Comparison of ENCODE assay signal across 24 cellular contexts in genomic region chr10:103790580-103790979, GRCh38.
"Had no signal": no experiment of that assay in that cellular context is flagged by ENCODE, and none has a peak within 500 bp of the region (broad histone marks: within the 10 kb centered on the region; RNA-seq: fewer than 3 reads in every experiment).

No MANE protein-coding gene starts in this region.

- H3K36me3 ChIP-seq: gastrocnemius medialis, heart left ventricle, sigmoid colon, upper lobe of left lung had no signal

- H3K9me3 ChIP-seq: body of pancreas, gastrocnemius medialis, heart left ventricle, sigmoid colon, testis, upper lobe of left lung had no signal

- H3K27ac ChIP-seq: gastrocnemius medialis, heart left ventricle, sigmoid colon, testis had no signal

- FAIRE-seq: endometrium had no signal

- H3K27me3 ChIP-seq: body of pancreas, gastrocnemius medialis, heart left ventricle, sigmoid colon, testis, upper lobe of left lung had no signal

- H3K4me1 ChIP-seq: testis had no signal

- H3K4me3 ChIP-seq: body of pancreas, gastrocnemius medialis, heart left ventricle, sigmoid colon, smooth muscle cell, testis, upper lobe of left lung had no signal

- H3K4me2 ChIP-seq: smooth muscle cell had no signal

- ATAC-seq: activated CD4-positive, CD25-positive, alpha-beta regulatory T cell treated with anti-CD3 and anti-CD28 coated beads, Interleukin-2, amount 50 U/mL, for 24 hours; activated CD8-positive, alpha-beta T cell treated with anti-CD3 and anti-CD28 coated beads for 36 hours; activated naive CD8-positive, alpha-beta T cell treated with anti-CD3 and anti-CD28 coated beads, Interleukin-2, amount 50 U/mL, for 24 hours; body of pancreas; gastrocnemius medialis; heart left ventricle; stimulated activated naive B cell treated with anti-CD40 and anti-IgM and Interleukin-4, amounts not matched to agents 10 μg/mL and 1 μg/mL and 100 μg/mL, for 72 hours had no signal

- DNase-seq: activated CD8-positive, alpha-beta memory T cell treated with anti-CD3 and anti-CD28 coated beads, Interleukin-2, amount 10 ng/mL, durations not matched to agents 7 days and 5 days; activated CD8-positive, alpha-beta T cell treated with anti-CD3 and anti-CD28 coated beads for 36 hours; activated gamma-delta T cell; activated naive CD4-positive, alpha-beta T cell treated with anti-CD3 and anti-CD28 coated beads, Interleukin-2, amount 50 U/mL, for 16 hours; activated naive CD8-positive, alpha-beta T cell treated with anti-CD3 and anti-CD28 coated beads, Interleukin-2, amount 50 U/mL, for 24 hours; activated T-cell treated with anti-CD3 and anti-CD28 coated beads for 4 hours; anterior cingulate cortex; body of pancreas; effector CD4-positive, alpha-beta T cell; gastrocnemius medialis; islet precursor cell; left colon; mesenchymal stem cell; occipital lobe; sigmoid colon; stimulated activated CD4-positive, alpha-beta T cell treated with anti-CD3 and anti-CD28 coated beads, Interleukin-2, amount 100 ng/mL, for 48 hours; stimulated activated CD8-positive, alpha-beta memory T cell treated with anti-CD3 and anti-CD28 coated beads, Interleukin-4, amount 100 ng/mL, for 48 hours; stimulated activated naive B cell treated with anti-CD40 and anti-IgM and Interleukin-4, amounts not matched to agents 10 μg/mL and 1 μg/mL and 100 μg/mL, for 72 hours; testis; upper lobe of left lung had no signal
